In genomic region chr6:53220605-53221004, GRCh38 we compare ENCODE assay signal across 35 cellular contexts.
"Had no signal": no experiment of that assay in that cellular context is flagged by ENCODE, and none has a peak within 500 bp of the region (broad histone marks: within the 10 kb centered on the region; RNA-seq: fewer than 3 reads in every experiment).

No MANE protein-coding gene starts in this region.

- H3K4me1 ChIP-seq: adrenal gland, breast epithelium, esophagus muscularis mucosa, foreskin keratinocyte, gastrocnemius medialis had no signal

- H3K9me3 ChIP-seq: adrenal gland, breast epithelium, esophagus muscularis mucosa, gastrocnemius medialis had no signal

- H3K36me3 ChIP-seq: adrenal gland, esophagus muscularis mucosa, gastrocnemius medialis, WERI-Rb-1 had no signal

- H3K27me3 ChIP-seq: adrenal gland, breast epithelium, esophagus muscularis mucosa, foreskin keratinocyte, gastrocnemius medialis had no signal

- H3K4me3 Mint-ChIP-seq: activated CD4-positive, alpha-beta memory T cell treated with anti-CD3 and anti-CD28 coated beads for 36 hours; activated CD4-positive, alpha-beta T cell treated with anti-CD3 and anti-CD28 coated beads for 36 hours; activated CD4-positive, alpha-beta T cell treated with anti-CD3 and anti-CD28 coated beads, Interleukin-2, amount 10 ng/mL, durations not matched to agents 24 days and 14 days; activated CD8-positive, alpha-beta memory T cell treated with anti-CD3 and anti-CD28 coated beads, Interleukin-2, amount 10 ng/mL, durations not matched to agents 7 days and 5 days; activated CD8-positive, alpha-beta T cell treated with anti-CD3 and anti-CD28 coated beads, Interleukin-2, amount 10 ng/mL, durations not matched to agents 7 days and 5 days; activated naive CD4-positive, alpha-beta T cell treated with anti-CD3 and anti-CD28 coated beads for 36 hours; activated naive CD4-positive, alpha-beta T cell treated with anti-CD3 and anti-CD28 coated beads, Interleukin-2, amount 50 U/mL, for 24 hours; activated naive CD8-positive, alpha-beta T cell treated with anti-CD3 and anti-CD28 coated beads for 36 hours; activated naive CD8-positive, alpha-beta T cell treated with anti-CD3 and anti-CD28 coated beads, Interleukin-2, amount 50 U/mL, for 24 hours; activated T-helper 1 cell treated with anti-CD3 and anti-CD28 coated beads, Interleukin-12 subunit alpha, Interleukin-12 subunit beta, Interleukin-2, Interleukin-4 antibody, amounts not matched to agents 30 ng/mL and 10 ng/mL and 1 ng/mL, durations not matched to agents 14 hours and 24 hours and 36 hours; brain; central memory CD8-positive, alpha-beta T cell; effector memory CD8-positive, alpha-beta T cell had no signal

- H3K4me1 Mint-ChIP-seq: brain; central memory CD8-positive, alpha-beta T cell had no signal

- FAIRE-seq: colon had no signal

- H3K4me3 ChIP-seq: adrenal gland, breast epithelium, esophagus muscularis mucosa, gastrocnemius medialis had no signal

- DNase-seq: activated CD4-positive, alpha-beta memory T cell treated with anti-CD3 and anti-CD28 coated beads for 36 hours; activated CD4-positive, alpha-beta T cell treated with anti-CD3 and anti-CD28 coated beads for 36 hours; activated CD4-positive, alpha-beta T cell treated with anti-CD3 and anti-CD28 coated beads, Interleukin-2, amount 10 ng/mL, durations not matched to agents 24 days and 14 days; activated CD4-positive, CD25-positive, alpha-beta regulatory T cell; activated CD4-positive, CD25-positive, alpha-beta regulatory T cell treated with anti-CD3 and anti-CD28 coated beads, Interleukin-2, amount 50 U/mL, for 72 hours; activated CD8-positive, alpha-beta memory T cell treated with anti-CD3 and anti-CD28 coated beads, Interleukin-2, amount 10 ng/mL, durations not matched to agents 7 days and 5 days; activated CD8-positive, alpha-beta memory T cell treated with anti-CD3 and anti-CD28 coated beads, Interleukin-2, amount 50 U/mL, for 4 hours; activated CD8-positive, alpha-beta T cell treated with anti-CD3 and anti-CD28 coated beads, Interleukin-2, amount 10 ng/mL, durations not matched to agents 7 days and 5 days; activated effector memory CD4-positive, alpha-beta T cell treated with anti-CD3 and anti-CD28 coated beads, Interleukin-2, amount 50 U/mL, for 16 hours; activated naive CD4-positive, alpha-beta T cell treated with anti-CD3 and anti-CD28 coated beads for 36 hours; activated naive CD8-positive, alpha-beta T cell treated with anti-CD3 and anti-CD28 coated beads for 36 hours; activated naive CD8-positive, alpha-beta T cell treated with anti-CD3 and anti-CD28 coated beads, Interleukin-2, amount 50 U/mL, for 24 hours; activated T-cell treated with anti-CD3 and anti-CD28 coated beads, Interleukin-2, amount 50 U/mL, for 1 hour; activated T-cell treated with anti-CD3 and anti-CD28 coated beads, Interleukin-2, amount 50 U/mL, for 48 hours; adrenal gland; amygdala; aorta; cortex of kidney; dermis blood vessel endothelial cell; effector CD4-positive, alpha-beta T cell; effector memory CD8-positive, alpha-beta T cell; erythroblast; foreskin keratinocyte; gastrocnemius medialis; glutamatergic neuron; T-helper 2 cell; WERI-Rb-1 had no signal

- H3K9me3 Mint-ChIP-seq: activated CD4-positive, alpha-beta memory T cell treated with anti-CD3 and anti-CD28 coated beads for 36 hours; activated naive CD4-positive, alpha-beta T cell treated with anti-CD3 and anti-CD28 coated beads for 36 hours; activated naive CD4-positive, alpha-beta T cell treated with anti-CD3 and anti-CD28 coated beads, Interleukin-2, amount 50 U/mL, for 24 hours; central memory CD8-positive, alpha-beta T cell; effector memory CD8-positive, alpha-beta T cell had no signal

- H3K36me3 Mint-ChIP-seq: activated CD4-positive, alpha-beta memory T cell treated with anti-CD3 and anti-CD28 coated beads for 36 hours; brain had no signal

- ATAC-seq: activated CD4-positive, alpha-beta T cell treated with anti-CD3 and anti-CD28 coated beads for 36 hours; activated CD8-positive, alpha-beta memory T cell treated with anti-CD3 and anti-CD28 coated beads, Interleukin-2, amount 10 ng/mL, durations not matched to agents 7 days and 5 days; activated CD8-positive, alpha-beta T cell treated with anti-CD3 and anti-CD28 coated beads, Interleukin-2, amount 10 ng/mL, durations not matched to agents 7 days and 5 days; activated naive CD8-positive, alpha-beta T cell treated with anti-CD3 and anti-CD28 coated beads, Interleukin-2, amount 50 U/mL, for 24 hours; effector memory CD8-positive, alpha-beta T cell; foreskin keratinocyte; gastrocnemius medialis had no signal

- H3K27ac ChIP-seq: adrenal gland, breast epithelium, esophagus muscularis mucosa, foreskin keratinocyte, gastrocnemius medialis, WERI-Rb-1 had no signal

- H3K27me3 Mint-ChIP-seq: activated CD4-positive, alpha-beta memory T cell treated with anti-CD3 and anti-CD28 coated beads for 36 hours; activated CD4-positive, alpha-beta T cell treated with anti-CD3 and anti-CD28 coated beads for 36 hours; activated CD8-positive, alpha-beta memory T cell treated with anti-CD3 and anti-CD28 coated beads, Interleukin-2, amount 10 ng/mL, durations not matched to agents 7 days and 5 days; activated naive CD4-positive, alpha-beta T cell treated with anti-CD3 and anti-CD28 coated beads, Interleukin-2, amount 50 U/mL, for 24 hours; activated naive CD8-positive, alpha-beta T cell treated with anti-CD3 and anti-CD28 coated beads, Interleukin-2, amount 50 U/mL, for 24 hours; central memory CD8-positive, alpha-beta T cell; effector memory CD8-positive, alpha-beta T cell had no signal

- H3K27ac Mint-ChIP-seq: activated CD4-positive, alpha-beta memory T cell treated with anti-CD3 and anti-CD28 coated beads for 36 hours; activated CD4-positive, alpha-beta T cell treated with anti-CD3 and anti-CD28 coated beads for 36 hours; activated CD4-positive, alpha-beta T cell treated with anti-CD3 and anti-CD28 coated beads, Interleukin-2, amount 10 ng/mL, durations not matched to agents 24 days and 14 days; activated CD8-positive, alpha-beta memory T cell treated with anti-CD3 and anti-CD28 coated beads, Interleukin-2, amount 10 ng/mL, durations not matched to agents 7 days and 5 days; activated CD8-positive, alpha-beta T cell treated with anti-CD3 and anti-CD28 coated beads, Interleukin-2, amount 10 ng/mL, durations not matched to agents 7 days and 5 days; activated naive CD4-positive, alpha-beta T cell treated with anti-CD3 and anti-CD28 coated beads for 36 hours; activated naive CD4-positive, alpha-beta T cell treated with anti-CD3 and anti-CD28 coated beads, Interleukin-2, amount 50 U/mL, for 24 hours; activated naive CD8-positive, alpha-beta T cell treated with anti-CD3 and anti-CD28 coated beads for 36 hours; activated naive CD8-positive, alpha-beta T cell treated with anti-CD3 and anti-CD28 coated beads, Interleukin-2, amount 50 U/mL, for 24 hours; activated T-helper 1 cell treated with anti-CD3 and anti-CD28 coated beads, Interleukin-12 subunit alpha, Interleukin-12 subunit beta, Interleukin-2, Interleukin-4 antibody, amounts not matched to agents 30 ng/mL and 10 ng/mL and 1 ng/mL, durations not matched to agents 14 hours and 24 hours and 36 hours; activated T-helper 2 cell treated with anti-CD3 and anti-CD28 coated beads, Interferon-gamma antibody, Interleukin-2, Interleukin-4, amounts not matched to agents 10 μg/mL and 5 μg/mL and 100 μg/mL, durations not matched to agents 14 hours and 24 hours and 36 hours; brain had no signal
